In the genomic region with DNA sequence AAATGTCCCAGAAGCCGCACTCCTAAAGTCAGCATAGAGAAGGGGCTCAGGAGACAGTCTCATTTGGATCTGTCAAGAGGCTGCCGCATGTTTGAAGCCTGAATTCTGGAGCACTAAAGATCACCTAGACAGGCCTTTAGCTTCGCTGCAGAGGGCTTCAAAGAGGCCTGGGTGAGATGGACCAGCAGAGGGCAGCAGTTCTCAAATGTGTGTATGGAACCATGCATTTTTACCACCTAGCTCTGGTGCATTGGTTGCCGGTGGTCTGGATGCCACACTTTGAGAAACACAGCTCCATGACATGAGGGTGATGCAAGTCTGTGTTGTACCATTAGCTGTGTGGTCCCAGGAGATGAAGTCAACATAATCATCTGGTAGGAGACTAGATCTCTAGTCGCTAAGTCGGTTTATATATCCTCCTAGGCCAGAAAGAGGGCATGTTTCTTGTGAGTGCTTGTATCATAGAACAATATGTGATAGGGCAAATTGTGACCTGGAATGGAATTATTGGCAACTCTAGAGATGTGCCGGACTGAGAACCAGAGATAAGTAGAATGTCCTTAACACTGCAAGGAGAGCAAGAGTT, we compare ENCODE assay signal across 1 cellular context.
TF ChIP-seq lines count a peak whose summit lies in the region.

No MANE protein-coding gene starts in this region.

TF ChIP-seq in IMR-90, 13 proteins besides CTCF, POLR2A, EP300 and RAD21:
- TF ChIP-seq SMC3 (IDR thresholded peaks at IDR 0.05; ENCODE audit: low read depth, low read length), result peak; percentile 67
- no peak for TF ChIP-seq NFE2L2 (IDR thresholded peaks at IDR 0.05; ENCODE audit: low read depth, low read length)
TF ChIP-seq in IMR-90: peak in this region for 1.
